Comparison of ENCODE assay signal across 14 cellular contexts in the genomic region with DNA sequence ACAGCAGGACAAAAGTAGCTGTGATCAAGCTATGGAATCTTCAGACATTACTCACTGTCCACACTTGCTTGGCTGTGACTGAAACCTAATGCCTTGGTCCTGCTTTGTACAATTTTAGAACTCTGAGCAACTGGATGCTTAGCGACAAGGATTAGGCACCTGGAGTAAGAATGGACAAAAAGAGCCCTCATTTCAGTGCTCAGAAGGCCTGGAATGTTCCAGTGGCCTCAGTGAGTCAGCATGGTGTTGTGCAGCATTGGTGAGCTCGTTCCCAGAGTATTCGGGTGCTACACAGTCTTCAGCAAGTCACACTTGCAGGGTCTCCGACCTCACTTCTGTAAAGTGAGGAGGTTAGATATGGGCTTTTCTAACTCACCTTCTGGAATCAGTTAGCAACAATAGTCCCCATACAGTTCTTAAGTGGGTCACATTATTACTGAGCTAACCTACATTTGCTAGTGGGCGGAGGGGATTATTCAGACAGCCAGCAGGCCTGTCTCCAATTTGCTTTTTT.
DNase-seq lines count a peak whose midpoint lies in the region; ATAC-seq, FAIRE-seq and TF ChIP-seq lines count a peak whose summit lies in the region.
"Had no signal": no experiment of that assay in that cellular context is flagged by ENCODE, and none has a peak within 500 bp of the region (broad histone marks: within the 10 kb centered on the region; RNA-seq: fewer than 3 reads in every experiment).

No MANE protein-coding gene starts in this region.

- no peak overlapping the region for H3K27ac Mint-ChIP-seq in activated CD4-positive, alpha-beta T cell treated with anti-CD3 and anti-CD28 coated beads for 36 hours
- H3K27ac Mint-ChIP-seq in immature natural killer cell = peak overlapping the region; percentile 39 to 99 (median 86)
- peak overlapping the region; percentile 93 for H3K27ac Mint-ChIP-seq in stimulated activated effector memory CD8-positive, alpha-beta T cell treated with anti-CD3 and anti-CD28 coated beads, Interleukin-12 subunit alpha, Interleukin-12 subunit beta, amount 100 ng/mL, for 72 hours

- H3K27me3 ChIP-seq in K562 (ENCODE audit: control insufficient read depth in 2 of 2, insufficient read depth in 2 of 2, low read length in 2 of 2) (no peaks in the 10 kb centered on the region), sigmoid colon (no peaks in the 10 kb centered on the region)
- H3K27me3 ChIP-seq: thyroid gland had no signal

- H3K9me3 Mint-ChIP-seq in activated CD4-positive, alpha-beta T cell treated with anti-CD3 and anti-CD28 coated beads for 36 hours (ENCODE audit: low read depth) = peaks cover 12% of the 10 kb centered on the region
- H3K9me3 Mint-ChIP-seq in immature natural killer cell = peaks cover 0 to 2% (median 0%) of the 10 kb centered on the region in 6 donors
- peaks cover 8% of the 10 kb centered on the region for H3K9me3 Mint-ChIP-seq in stimulated activated effector memory CD8-positive, alpha-beta T cell treated with anti-CD3 and anti-CD28 coated beads, Interleukin-12 subunit alpha, Interleukin-12 subunit beta, amount 100 ng/mL, for 72 hours

- ATAC-seq in activated CD4-positive, alpha-beta T cell treated with anti-CD3 and anti-CD28 coated beads for 36 hours = peak; percentile 23
- peak; percentile 61 for ATAC-seq in K562
- ATAC-seq in stimulated activated effector memory CD8-positive, alpha-beta T cell treated with anti-CD3 and anti-CD28 coated beads, Interleukin-12 subunit alpha, Interleukin-12 subunit beta, amount 100 ng/mL, for 72 hours = peak; percentile 81
- no peak for ATAC-seq in HG02970 (IDR thresholded peaks at IDR 0.05; ENCODE audit: low FRiP score, unreplicated experiment)
- ATAC-seq in HG03439 (IDR thresholded peaks at IDR 0.05; ENCODE audit: unreplicated experiment) = no peak

- no peak overlapping the region for H3K4me3 Mint-ChIP-seq in activated CD4-positive, alpha-beta T cell treated with anti-CD3 and anti-CD28 coated beads for 36 hours
- peak overlapping the region in 4 of 5 donors; percentile 12 to 74 (median 53) for H3K4me3 Mint-ChIP-seq in immature natural killer cell
- H3K4me3 Mint-ChIP-seq in stimulated activated effector memory CD8-positive, alpha-beta T cell treated with anti-CD3 and anti-CD28 coated beads, Interleukin-12 subunit alpha, Interleukin-12 subunit beta, amount 100 ng/mL, for 72 hours = peak overlapping the region; percentile 74

- peaks cover 8% of the 10 kb centered on the region for H3K36me3 Mint-ChIP-seq in activated CD4-positive, alpha-beta T cell treated with anti-CD3 and anti-CD28 coated beads for 36 hours (ENCODE audit: low read depth)
- peaks cover 22 to 76% (median 24%) of the 10 kb centered on the region in 3 donors for H3K36me3 Mint-ChIP-seq in immature natural killer cell
- H3K36me3 Mint-ChIP-seq in stimulated activated effector memory CD8-positive, alpha-beta T cell treated with anti-CD3 and anti-CD28 coated beads, Interleukin-12 subunit alpha, Interleukin-12 subunit beta, amount 100 ng/mL, for 72 hours = peaks cover 38% of the 10 kb centered on the region

- H3K4me3 ChIP-seq in K562 (no peak overlapping the region), sigmoid colon (no peak overlapping the region)
- H3K4me3 ChIP-seq: thyroid gland had no signal

- CTCF ChIA-PET in activated CD4-positive, alpha-beta T cell treated with anti-CD3 and anti-CD28 coated beads for 36 hours (lab: Charles Lee) = no interaction called here
- CTCF ChIA-PET in K562 (lab: Yijun Ruan, JAX; ENCODE audit: low intra/inter-chr PET ratio) = no interaction called here

- no peaks in the 10 kb centered on the region for H4K20me1 ChIP-seq in K562 (replicated peaks; ENCODE audit: control insufficient read depth, insufficient read depth, low read length)

- no peak for DNase-seq in activated CD4-positive, alpha-beta T cell treated with anti-CD3 and anti-CD28 coated beads for 36 hours
- DNase-seq in activated CD4-positive, alpha-beta T cell treated with anti-CD3 and anti-CD28 coated beads, Interleukin-2, amount 50 U/mL, for 4 hours = no peak
- DNase-seq in K562 (ENCODE audit: extremely low read depth in 1 of 4, low spot score in 3 of 4) = peak in 1 of 4 experiments; percentile 12
- DNase-seq in immature natural killer cell = no peak
- DNase-seq in stimulated activated effector memory CD8-positive, alpha-beta T cell treated with anti-CD3 and anti-CD28 coated beads, Interleukin-12 subunit alpha, Interleukin-12 subunit beta, amount 100 ng/mL, for 72 hours (ENCODE audit: low spot score in 2 of 2) = no peak
- no peak for DNase-seq in sigmoid colon
- DNase-seq: activated CD8-positive, alpha-beta memory T cell treated with anti-CD3 and anti-CD28 coated beads, Interleukin-2, amount 50 U/mL, for 4 hours; anterior cingulate cortex; effector memory CD4-positive, alpha-beta T cell; NCI-H345; thyroid gland had no signal

- 0 out of 2 replicates have a peak, but pooled peaks cover under 1% of the 10 kb centered on the region for H3K9me3 ChIP-seq in K562 (replicated peaks; ENCODE audit: control insufficient read depth, insufficient read depth, low read depth, low read length)
- peaks cover 0 to 6% (median 0%) of the 10 kb centered on the region in 4 donors for H3K9me3 ChIP-seq in sigmoid colon
- H3K9me3 ChIP-seq: thyroid gland had no signal

- H3K4me1 ChIP-seq in K562 (replicated peaks in 1 of 2; ENCODE audit: control insufficient read depth in 2 of 2, insufficient read depth in 2 of 2, low read length in 2 of 2) (peaks cover 0 to 6% of the 10 kb centered on the region in 2 experiments; a peak in 2 of 5 replicates), sigmoid colon (peaks cover 0 to 14% (median 3%) of the 10 kb centered on the region in 4 donors)
- H3K4me1 ChIP-seq: thyroid gland had no signal

- peaks cover 18% of the 10 kb centered on the region for H3K4me1 Mint-ChIP-seq in activated CD4-positive, alpha-beta T cell treated with anti-CD3 and anti-CD28 coated beads for 36 hours
- peaks cover 89 to 100% of the 10 kb centered on the region in 2 donors for H3K4me1 Mint-ChIP-seq in immature natural killer cell
- peaks cover 80% of the 10 kb centered on the region for H3K4me1 Mint-ChIP-seq in stimulated activated effector memory CD8-positive, alpha-beta T cell treated with anti-CD3 and anti-CD28 coated beads, Interleukin-12 subunit alpha, Interleukin-12 subunit beta, amount 100 ng/mL, for 72 hours

- intact Hi-C loops in activated CD4-positive, alpha-beta T cell treated with anti-CD3 and anti-CD28 coated beads for 36 hours (cut with DNase I, micrococcal nuclease) = no loop called here
- intact Hi-C loops in K562 (cut with micrococcal nuclease) (no loop called here), sigmoid colon (cut with DNase I) (no loop called here)

- no peaks in the 10 kb centered on the region for H3K79me2 ChIP-seq in K562 (ENCODE audit: control insufficient read depth, insufficient read depth, low read length)

- FAIRE-seq in K562 (lab: Jason Lieb, UNC) = peak; percentile 35

- no peak for TF ChIP-seq POLR2A in K562 (conservative IDR thresholded peaks at IDR 0.05)
- TF ChIP-seq POLR2A in sigmoid colon (IDR thresholded peaks at IDR 0.05) = no peak

- TF ChIP-seq EP300 in K562 (IDR thresholded peaks at IDR 0.05; ENCODE audit: low read length) (no peak), sigmoid colon (IDR thresholded peaks at IDR 0.05) (no peak)

- H3K9me1 ChIP-seq in K562 (ENCODE audit: control insufficient read depth, insufficient read depth, low read length) = no peaks in the 10 kb centered on the region

- no peak overlapping the region for H3K9ac ChIP-seq in K562 (ENCODE audit: insufficient read depth in 1 of 2, low read depth in 2 of 2, low read length in 2 of 2)

- no peak for TF ChIP-seq CTCF in K562 (IDR thresholded peaks at IDR 0.05 in 2 of 3, conservative IDR thresholded peaks at IDR 0.05 in 1 of 3; ENCODE audit: insufficient read depth in 2 of 3, low read depth in 1 of 3, low read length in 3 of 3)
- TF ChIP-seq CTCF in sigmoid colon (IDR thresholded peaks at IDR 0.05) = no peak

- POLR2A ChIA-PET in activated CD4-positive, alpha-beta T cell treated with anti-CD3 and anti-CD28 coated beads for 36 hours (lab: Charles Lee) = interaction anchor here (0.7 kb wide), 1 partner anchor 33 kb away, joined by 3 read pairs; no protein-coding TSS in a partner anchor
- POLR2A ChIA-PET in K562 (lab: Yijun Ruan, JAX) = interaction anchor here (0.8 to 1.0 kb wide), 2 partner anchors 8 to 14 kb away, joined by 3 read pairs; no protein-coding TSS in a partner anchor

- no TSS peak for BruUV-seq in K562 (replicated peaks; lab: Mats Ljungman, UMichigan)

- H3K36me3 ChIP-seq in K562 (ENCODE audit: control insufficient read depth, insufficient read depth, low read length) (no peaks in the 10 kb centered on the region), sigmoid colon (no peaks in the 10 kb centered on the region)
- H3K36me3 ChIP-seq: thyroid gland had no signal

- TF ChIP-seq RAD21 in K562 (CRISPR knock-in tag; conservative IDR thresholded peaks at IDR 0.05 in 1 of 2, IDR thresholded peaks at IDR 0.05 in 1 of 2) = no peak

- 33% methylated on average over 5 of the region's 5 CpGs for WGBS in K562 (ENCODE audit: insufficient coverage, low coverage, missing lambda C conversion rate)
- 93% methylated on average over 5 of the region's 5 CpGs for WGBS in sigmoid colon, 2 donors

- in situ Hi-C loops in K562 (cut with MboI) = no loop called here

- no peak overlapping the region for H3K4me2 ChIP-seq in K562 (ENCODE audit: insufficient read depth, low read length)

- peak overlapping the region; percentile 84 for H2AFZ ChIP-seq in K562 (ENCODE audit: low read depth, low read length)

- 0 out of 3 replicates have a peak overlapping the region, but pooled peaks have one; percentile 8 for H3K27ac ChIP-seq in K562 (ENCODE audit: extremely low read depth, low read depth, low read length)
- peak overlapping the region in 1 of 4 donors; percentile 33 for H3K27ac ChIP-seq in sigmoid colon
- H3K27ac ChIP-seq: 22Rv1, thyroid gland had no signal

- H3K27me3 Mint-ChIP-seq in activated CD4-positive, alpha-beta T cell treated with anti-CD3 and anti-CD28 coated beads for 36 hours = no peaks in the 10 kb centered on the region
- H3K27me3 Mint-ChIP-seq in immature natural killer cell (ENCODE audit: low read depth in 3 of 3) = peaks cover 0 to 5% (median 2%) of the 10 kb centered on the region in 3 donors

TF ChIP-seq in K562, 482 proteins besides CTCF, POLR2A, EP300 and RAD21 (continues in another document):
- TF ChIP-seq NFE2 (IDR thresholded peaks at IDR 0.05; ENCODE audit: low read depth) = peak; percentile 40; the same call in 1 of the 2 replicates
- no peak for TF ChIP-seq ZNF444 (CRISPR knock-in tag; IDR thresholded peaks at IDR 0.05)
- TF ChIP-seq, protein P1, sequence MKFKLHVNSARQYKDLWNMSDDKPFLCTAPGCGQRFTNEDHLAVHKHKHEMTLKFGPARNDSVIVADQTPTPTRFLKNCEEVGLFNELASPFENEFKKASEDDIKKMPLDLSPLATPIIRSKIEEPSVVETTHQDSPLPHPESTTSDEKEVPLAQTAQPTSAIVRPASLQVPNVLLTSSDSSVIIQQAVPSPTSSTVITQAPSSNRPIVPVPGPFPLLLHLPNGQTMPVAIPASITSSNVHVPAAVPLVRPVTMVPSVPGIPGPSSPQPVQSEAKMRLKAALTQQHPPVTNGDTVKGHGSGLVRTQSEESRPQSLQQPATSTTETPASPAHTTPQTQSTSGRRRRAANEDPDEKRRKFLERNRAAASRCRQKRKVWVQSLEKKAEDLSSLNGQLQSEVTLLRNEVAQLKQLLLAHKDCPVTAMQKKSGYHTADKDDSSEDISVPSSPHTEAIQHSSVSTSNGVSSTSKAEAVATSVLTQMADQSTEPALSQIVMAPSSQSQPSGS (CRISPR knock-in tag; IDR thresholded peaks at IDR 0.05) = no peak

Comparison
In these comparisons a context has a peak if more than half of its experiments do, and no peak if none do; other contexts are left out.
1. ATAC-seq: peak in activated CD4-positive, alpha-beta T cell treated with anti-CD3 and anti-CD28 coated beads for 36 hours (single experiment), K562 (single experiment) and stimulated activated effector memory CD8-positive, alpha-beta T cell treated with anti-CD3 and anti-CD28 coated beads, Interleukin-12 subunit alpha, Interleukin-12 subunit beta, amount 100 ng/mL, for 72 hours (single experiment); none in HG02970 (single experiment) and HG03439 (single experiment).